8 cellular contexts compared by ENCODE assay signal in the genomic region with DNA sequence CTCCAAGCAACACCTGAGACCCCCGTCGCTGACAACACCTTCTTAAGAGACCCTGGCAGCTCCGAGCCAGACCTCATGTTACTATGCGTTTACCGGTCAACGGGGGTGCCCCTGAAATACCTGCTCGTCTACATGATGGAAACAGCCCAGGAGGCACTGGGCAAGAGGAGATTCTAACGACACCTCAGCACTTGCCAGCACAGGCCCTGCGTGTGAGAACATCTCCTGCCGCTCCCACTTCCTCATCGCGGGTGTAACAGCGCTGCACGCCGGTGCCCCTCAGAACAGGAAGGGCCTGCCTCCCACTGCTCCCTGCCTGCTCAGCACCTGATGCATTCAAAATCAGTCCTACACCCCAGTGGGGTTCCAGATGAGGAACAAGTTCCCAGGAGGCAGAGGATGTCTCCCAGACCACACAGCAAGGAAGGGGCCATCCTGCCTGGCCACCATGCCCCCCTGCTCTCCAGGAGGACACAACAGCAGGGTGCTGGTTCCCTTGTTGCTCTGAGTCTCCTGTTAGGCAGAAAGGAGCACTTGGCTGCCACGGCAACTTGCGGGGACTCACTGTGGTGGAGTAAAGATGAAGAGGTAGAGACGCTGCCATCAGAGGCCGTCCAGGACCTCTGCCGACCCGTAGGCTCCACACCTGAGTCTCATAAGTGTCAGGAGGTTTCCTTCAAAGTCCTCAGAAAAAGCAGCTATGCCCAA. TPM values are rescaled to one million over a fixed set of nuclear protein-coding genes. Genes with fewer than 3 reads are reported as not detected.
A peak's percentile ranks its signal among the peaks of the same experiment; 100 is the strongest.
DNase-seq lines count a peak whose midpoint lies in the region; ATAC-seq lines count a peak whose summit lies in the region.

No MANE protein-coding gene starts in this region.

- no peak overlapping the region for H2BK5ac ChIP-seq in neuronal stem cell (ENCODE audit: low read length)

- no peak overlapping the region for H4K8ac ChIP-seq in neuronal stem cell (ENCODE audit: low read depth, low read length)

- H3K4me2 ChIP-seq in neuronal stem cell (ENCODE audit: insufficient read depth, low read length, poor library complexity, severe bottlenecking), result no peak overlapping the region

- WGBS in neuronal stem cell (ENCODE audit: extremely low coverage in 2 of 2, insufficient read length in 2 of 2, insufficient replicate concordance in 1 of 2), 2 donors, result no CpG with 5 or more reads among the region's 21 CpGs

- ATAC-seq in HG02884 (IDR thresholded peaks at IDR 0.05; ENCODE audit: unreplicated experiment) (no peak), HG03095 (IDR thresholded peaks at IDR 0.05; ENCODE audit: unreplicated experiment) (no peak)

- H2BK120ac ChIP-seq in neuronal stem cell (ENCODE audit: low read depth, low read length), result no peak overlapping the region

- H3K4me1 ChIP-seq in duodenal mucosa (ENCODE audit: control insufficient read depth in 1 of 2, insufficient read depth in 2 of 2, low read length in 2 of 2) (peaks cover 68 to 70% of the 10 kb centered on the region in 2 donors), neuronal stem cell (ENCODE audit: control insufficient read depth in 2 of 2, insufficient read depth in 1 of 2, low read depth in 1 of 2, low read length in 2 of 2) (peaks cover 2 to 17% of the 10 kb centered on the region in 2 donors)

- H3K36me3 ChIP-seq in duodenal mucosa (ENCODE audit: control insufficient read depth in 1 of 2, insufficient read depth in 2 of 2, low read length in 2 of 2) (no peaks in the 10 kb centered on the region), neuronal stem cell (replicated peaks in 1 of 2; ENCODE audit: control insufficient read depth in 2 of 2, insufficient read depth in 2 of 2, low read length in 2 of 2) (peaks cover 2 to 25% of the 10 kb centered on the region in 2 donors)

- H4K91ac ChIP-seq in neuronal stem cell (ENCODE audit: low read depth, low read length, poor library complexity), result no peak overlapping the region

- peak overlapping the region; percentile 91 for H3K14ac ChIP-seq in neuronal stem cell (ENCODE audit: low read length)

- peak overlapping the region; percentile 22 for H3K18ac ChIP-seq in neuronal stem cell (ENCODE audit: low read length)

- no peak overlapping the region for H3K4ac ChIP-seq in neuronal stem cell (ENCODE audit: low read length)

- no peak overlapping the region for H2BK12ac ChIP-seq in neuronal stem cell (ENCODE audit: low read length)

- peak overlapping the region in 1 of 2 donors; percentile 2 for H3K9ac ChIP-seq in duodenal mucosa (ENCODE audit: low read depth in 1 of 2, low read length in 2 of 2)
- peak overlapping the region; percentile 57 for H3K9ac ChIP-seq in neuronal stem cell (ENCODE audit: low read depth, low read length, poor library complexity)

- no peak overlapping the region for H2AK5ac ChIP-seq in neuronal stem cell (ENCODE audit: low read depth, low read length)

- H2BK15ac ChIP-seq in neuronal stem cell (ENCODE audit: low read length), result no peak overlapping the region

- DNase-seq in CMK (ENCODE audit: low read depth), result peak; percentile 30
- DNase-seq in NOMO-1 treated with DMSO at 0.1 percent for 48 hours (lab: John Stamatoyannopoulos, UW; ENCODE audit: unreplicated experiment), result peak; percentile 84
- no peak for DNase-seq in neuronal stem cell (ENCODE audit: low spot score)
- DNase-seq in stimulated activated CD4-positive, alpha-beta T cell treated with anti-CD3 and anti-CD28 coated beads, Interleukin-15, amount 100 ng/mL, for 24 hours, result no peak
- DNase-seq in DMS 273 (lab: John Stamatoyannopoulos, UW; ENCODE audit: unreplicated experiment), result no peak

- no peaks in the 10 kb centered on the region for H3K27me3 ChIP-seq in duodenal mucosa (ENCODE audit: control insufficient read depth in 1 of 2, insufficient read depth in 2 of 2, low read length in 2 of 2)
- H3K27me3 ChIP-seq in neuronal stem cell (ENCODE audit: control insufficient read depth in 3 of 3, insufficient read depth in 3 of 3, low read depth in 1 of 3, low read length in 3 of 3), result no peaks in the 10 kb centered on the region

- no peak overlapping the region for H2AFZ ChIP-seq in neuronal stem cell (ENCODE audit: low read length)

- H3K9me3 ChIP-seq in duodenal mucosa (ENCODE audit: control insufficient read depth in 1 of 2, low read length in 2 of 2), result peaks cover 0 to 6% of the 10 kb centered on the region in 2 donors
- peaks cover 7 to 20% of the 10 kb centered on the region in 2 donors for H3K9me3 ChIP-seq in neuronal stem cell (replicated peaks in 1 of 2; ENCODE audit: control insufficient read depth in 2 of 2, insufficient read depth in 1 of 2, low read depth in 1 of 2, low read length in 2 of 2)

- H3K27ac ChIP-seq in duodenal mucosa (ENCODE audit: low read depth, low read length) (no peak overlapping the region), neuronal stem cell (replicated peaks; ENCODE audit: low read length) (no peak overlapping the region)

- peak overlapping the region; percentile 8 to 73 for H3K4me3 ChIP-seq in duodenal mucosa (ENCODE audit: low read depth in 1 of 2, low read length in 2 of 2)
- peak overlapping the region in 1 of 2 donors; percentile 81 for H3K4me3 ChIP-seq in neuronal stem cell (ENCODE audit: low read length in 2 of 2)

- H3K23ac ChIP-seq in neuronal stem cell (ENCODE audit: low read depth, low read length, poor library complexity), result peak overlapping the region; percentile 57

- peaks cover 30% of the 10 kb centered on the region for H3K79me1 ChIP-seq in neuronal stem cell (ENCODE audit: low read depth, low read length)

RNA-seq across cellular contexts. Expression of a gene that starts 2.1 kb away (rescaled TPM):
- 16.5 TPM for polyA plus RNA-seq in neuronal stem cell (2013, experiment 1 of 2)
- polyA plus RNA-seq in neuronal stem cell (2013, experiment 2 of 2), result 15.3 TPM

Comparison
In these comparisons a context has a peak if more than half of its experiments do, and no peak if none do; other contexts are left out.
1. DNase-seq: peak in CMK (single experiment) and NOMO-1 treated with DMSO at 0.1 percent for 48 hours (single experiment); none in neuronal stem cell (single experiment), stimulated activated CD4-positive, alpha-beta T cell treated with anti-CD3 and anti-CD28 coated beads, Interleukin-15, amount 100 ng/mL, for 24 hours (single experiment) and DMS 273 (single experiment).